Comparison of ENCODE assay signal across 14 cellular contexts in genomic region chr14:98606816-98607215, GRCh38.
DNase-seq lines count a peak whose midpoint lies in the region; ATAC-seq and TF ChIP-seq lines count a peak whose summit lies in the region.
"Had no signal": no experiment of that assay in that cellular context is flagged by ENCODE, and none has a peak within 500 bp of the region (broad histone marks: within the 10 kb centered on the region; RNA-seq: fewer than 3 reads in every experiment).

No MANE protein-coding gene starts in this region.

- H3K4me1 ChIP-seq in esophagus muscularis mucosa (no peaks in the 10 kb centered on the region), left ventricle myocardium inferior (no peaks in the 10 kb centered on the region)
- H3K4me1 ChIP-seq: Caco-2 had no signal

- peaks cover 12% of the 10 kb centered on the region for H3K4me1 Mint-ChIP-seq in activated naive CD4-positive, alpha-beta T cell treated with anti-CD3 and anti-CD28 coated beads for 36 hours (ENCODE audit: low read depth)
- peaks cover 13% of the 10 kb centered on the region for H3K4me1 Mint-ChIP-seq in activated T-helper 1 cell treated with anti-CD3 and anti-CD28 coated beads, Interleukin-12 subunit alpha, Interleukin-12 subunit beta, Interleukin-2, Interleukin-4 antibody, amounts not matched to agents 30 ng/mL and 10 ng/mL and 1 ng/mL, durations not matched to agents 14 hours and 24 hours and 36 hours (ENCODE audit: low read depth)
- H3K4me1 Mint-ChIP-seq in osteocyte (ENCODE audit: unreplicated experiment) = no peaks in the 10 kb centered on the region
- H3K4me1 Mint-ChIP-seq: B cell had no signal

- DNase-seq in activated naive CD4-positive, alpha-beta T cell treated with anti-CD3 and anti-CD28 coated beads for 36 hours = no peak
- no peak for DNase-seq in activated naive CD4-positive, alpha-beta T cell (lab: John Stamatoyannopoulos, UW)
- no peak for DNase-seq in activated T-helper 1 cell treated with anti-CD3 and anti-CD28 coated beads, Interleukin-12 subunit alpha, Interleukin-12 subunit beta, Interleukin-2, Interleukin-4 antibody, amounts not matched to agents 30 ng/mL and 10 ng/mL and 1 ng/mL, durations not matched to agents 14 hours and 24 hours and 36 hours (ENCODE audit: low spot score)
- DNase-seq in esophagus muscularis mucosa (ENCODE audit: extremely low spot score) = peak; percentile 80
- DNase-seq in osteocyte (ENCODE audit: extremely low spot score, unreplicated experiment) = peak; percentile 71
- DNase-seq in left ventricle myocardium inferior = no peak
- DNase-seq: Caco-2; CD4-positive, CD25-positive, alpha-beta regulatory T cell; GOT3; H9; IMR-90 had no signal

- H3K27ac Mint-ChIP-seq in activated naive CD4-positive, alpha-beta T cell treated with anti-CD3 and anti-CD28 coated beads for 36 hours = peak overlapping the region; percentile 34
- peak overlapping the region; percentile 27 for H3K27ac Mint-ChIP-seq in activated T-helper 1 cell treated with anti-CD3 and anti-CD28 coated beads, Interleukin-12 subunit alpha, Interleukin-12 subunit beta, Interleukin-2, Interleukin-4 antibody, amounts not matched to agents 30 ng/mL and 10 ng/mL and 1 ng/mL, durations not matched to agents 14 hours and 24 hours and 36 hours
- no peak overlapping the region for H3K27ac Mint-ChIP-seq in osteocyte (ENCODE audit: unreplicated experiment)
- H3K27ac Mint-ChIP-seq: B cell had no signal

- H3K4me3 Mint-ChIP-seq in activated naive CD4-positive, alpha-beta T cell treated with anti-CD3 and anti-CD28 coated beads for 36 hours = no peak overlapping the region
- H3K4me3 Mint-ChIP-seq in activated T-helper 1 cell treated with anti-CD3 and anti-CD28 coated beads, Interleukin-12 subunit alpha, Interleukin-12 subunit beta, Interleukin-2, Interleukin-4 antibody, amounts not matched to agents 30 ng/mL and 10 ng/mL and 1 ng/mL, durations not matched to agents 14 hours and 24 hours and 36 hours = no peak overlapping the region
- H3K4me3 Mint-ChIP-seq in osteocyte (ENCODE audit: unreplicated experiment) = no peak overlapping the region
- H3K4me3 Mint-ChIP-seq: B cell; CD4-positive, CD25-positive, alpha-beta regulatory T cell; H9 had no signal

- no peak for ATAC-seq in GM19035 (IDR thresholded peaks at IDR 0.05; ENCODE audit: unreplicated experiment)

- no peak for TF ChIP-seq EP300 in esophagus muscularis mucosa (IDR thresholded peaks at IDR 0.05)

- CTCF ChIA-PET in activated naive CD4-positive, alpha-beta T cell treated with anti-CD3 and anti-CD28 coated beads for 36 hours (lab: Charles Lee) = interaction anchor here (1.4 kb wide), 1 partner anchor 10 kb away, joined by 5 read pairs; no protein-coding TSS in a partner anchor

- no peaks in the 10 kb centered on the region for H3K9me3 Mint-ChIP-seq in activated naive CD4-positive, alpha-beta T cell treated with anti-CD3 and anti-CD28 coated beads for 36 hours
- H3K9me3 Mint-ChIP-seq in activated T-helper 1 cell treated with anti-CD3 and anti-CD28 coated beads, Interleukin-12 subunit alpha, Interleukin-12 subunit beta, Interleukin-2, Interleukin-4 antibody, amounts not matched to agents 30 ng/mL and 10 ng/mL and 1 ng/mL, durations not matched to agents 14 hours and 24 hours and 36 hours = no peaks in the 10 kb centered on the region
- H3K9me3 Mint-ChIP-seq in osteocyte (ENCODE audit: unreplicated experiment) = no peaks in the 10 kb centered on the region
- H3K9me3 Mint-ChIP-seq: CD4-positive, CD25-positive, alpha-beta regulatory T cell; H9 had no signal

- intact Hi-C loops in activated naive CD4-positive, alpha-beta T cell treated with anti-CD3 and anti-CD28 coated beads for 36 hours (cut with micrococcal nuclease) = no loop called here
- intact Hi-C loops in activated T-helper 1 cell treated with anti-CD3 and anti-CD28 coated beads, Interleukin-12 subunit alpha, Interleukin-12 subunit beta, Interleukin-2, Interleukin-4 antibody, amounts not matched to agents 30 ng/mL and 10 ng/mL and 1 ng/mL, durations not matched to agents 14 hours and 24 hours and 36 hours (cut with micrococcal nuclease) = no loop called here
- intact Hi-C loops in esophagus muscularis mucosa (cut with DNase I) (no loop called here), left ventricle myocardium inferior (cut with micrococcal nuclease) (no loop called here)

- H3K27me3 Mint-ChIP-seq in activated naive CD4-positive, alpha-beta T cell treated with anti-CD3 and anti-CD28 coated beads for 36 hours (ENCODE audit: low read depth) = no peaks in the 10 kb centered on the region
- peaks cover 2% of the 10 kb centered on the region for H3K27me3 Mint-ChIP-seq in activated T-helper 1 cell treated with anti-CD3 and anti-CD28 coated beads, Interleukin-12 subunit alpha, Interleukin-12 subunit beta, Interleukin-2, Interleukin-4 antibody, amounts not matched to agents 30 ng/mL and 10 ng/mL and 1 ng/mL, durations not matched to agents 14 hours and 24 hours and 36 hours (ENCODE audit: insufficient read depth)
- H3K27me3 Mint-ChIP-seq in osteocyte (ENCODE audit: unreplicated experiment) = no peaks in the 10 kb centered on the region
- H3K27me3 Mint-ChIP-seq: B cell; CD4-positive, CD25-positive, alpha-beta regulatory T cell had no signal

- no peak overlapping the region for H3K27ac ChIP-seq in esophagus muscularis mucosa (replicated peaks in 1 of 4)
- no peak overlapping the region for H3K27ac ChIP-seq in left ventricle myocardium inferior (replicated peaks)
- H3K27ac ChIP-seq: BLaER1 treated with 17β-estradiol and CSF1 and Interleukin-3, amounts not matched to agents 10 nM and 100 nM had no signal

- H3K4me3 ChIP-seq in esophagus muscularis mucosa (no peak overlapping the region), left ventricle myocardium inferior (no peak overlapping the region)
- H3K4me3 ChIP-seq: BLaER1 treated with 17β-estradiol and CSF1 and Interleukin-3, amounts not matched to agents 10 nM and 100 nM had no signal

- TF ChIP-seq POLR2A in esophagus muscularis mucosa (IDR thresholded peaks at IDR 0.05; ENCODE audit: low read depth) = no peak

- H3K9me3 ChIP-seq in esophagus muscularis mucosa = no peaks in the 10 kb centered on the region
- no peaks in the 10 kb centered on the region for H3K9me3 ChIP-seq in left ventricle myocardium inferior (replicated peaks)
- H3K9me3 ChIP-seq: BLaER1 treated with 17β-estradiol and CSF1 and Interleukin-3, amounts not matched to agents 10 nM and 100 nM; Caco-2 had no signal

- TF ChIP-seq CTCF in esophagus muscularis mucosa (IDR thresholded peaks at IDR 0.05) (no peak), osteocyte (IDR thresholded peaks at IDR 0.05) (no peak), left ventricle myocardium inferior (IDR thresholded peaks at IDR 0.05; ENCODE audit: borderline replicate concordance) (no peak)

- no peaks in the 10 kb centered on the region for H3K36me3 ChIP-seq in esophagus muscularis mucosa
- no peaks in the 10 kb centered on the region for H3K36me3 ChIP-seq in left ventricle myocardium inferior
- H3K36me3 ChIP-seq: BLaER1 treated with 17β-estradiol and CSF1 and Interleukin-3, amounts not matched to agents 10 nM and 100 nM had no signal

- H3K36me3 Mint-ChIP-seq in activated naive CD4-positive, alpha-beta T cell treated with anti-CD3 and anti-CD28 coated beads for 36 hours (ENCODE audit: low read depth) = no peaks in the 10 kb centered on the region
- no peaks in the 10 kb centered on the region for H3K36me3 Mint-ChIP-seq in activated T-helper 1 cell treated with anti-CD3 and anti-CD28 coated beads, Interleukin-12 subunit alpha, Interleukin-12 subunit beta, Interleukin-2, Interleukin-4 antibody, amounts not matched to agents 30 ng/mL and 10 ng/mL and 1 ng/mL, durations not matched to agents 14 hours and 24 hours and 36 hours (ENCODE audit: low read depth)
- H3K36me3 Mint-ChIP-seq in osteocyte (ENCODE audit: unreplicated experiment) = no peaks in the 10 kb centered on the region
- H3K36me3 Mint-ChIP-seq: CD4-positive, CD25-positive, alpha-beta regulatory T cell had no signal

- 86% methylated on average over 4 of the region's 4 CpGs for WGBS in esophagus muscularis mucosa

- no peaks in the 10 kb centered on the region for H3K27me3 ChIP-seq in esophagus muscularis mucosa
- peaks cover 30% of the 10 kb centered on the region for H3K27me3 ChIP-seq in left ventricle myocardium inferior (ENCODE audit: low read depth)
- H3K27me3 ChIP-seq: BLaER1 treated with 17β-estradiol and CSF1 and Interleukin-3, amounts not matched to agents 10 nM and 100 nM had no signal

Comparison
In these comparisons a context has a peak if more than half of its experiments do, and no peak if none do; other contexts are left out.
1. DNase-seq: peak in esophagus muscularis mucosa (single experiment) and osteocyte (single experiment); none in activated naive CD4-positive, alpha-beta T cell treated with anti-CD3 and anti-CD28 coated beads for 36 hours (single experiment), activated naive CD4-positive, alpha-beta T cell (0 of 4), activated T-helper 1 cell treated with anti-CD3 and anti-CD28 coated beads, Interleukin-12 subunit alpha, Interleukin-12 subunit beta, Interleukin-2, Interleukin-4 antibody, amounts not matched to agents 30 ng/mL and 10 ng/mL and 1 ng/mL, durations not matched to agents 14 hours and 24 hours and 36 hours (single experiment) and left ventricle myocardium inferior (single experiment).